1 cellular context compared by ENCODE assay signal in genomic region chr7:40733578-40733977, GRCh38.
TF ChIP-seq lines count a peak whose summit lies in the region.

No MANE protein-coding gene starts in this region.

TF ChIP-seq in GM23338, 12 proteins besides CTCF, POLR2A, EP300 and RAD21 (continued from another document):
- TF ChIP-seq, protein P1, sequence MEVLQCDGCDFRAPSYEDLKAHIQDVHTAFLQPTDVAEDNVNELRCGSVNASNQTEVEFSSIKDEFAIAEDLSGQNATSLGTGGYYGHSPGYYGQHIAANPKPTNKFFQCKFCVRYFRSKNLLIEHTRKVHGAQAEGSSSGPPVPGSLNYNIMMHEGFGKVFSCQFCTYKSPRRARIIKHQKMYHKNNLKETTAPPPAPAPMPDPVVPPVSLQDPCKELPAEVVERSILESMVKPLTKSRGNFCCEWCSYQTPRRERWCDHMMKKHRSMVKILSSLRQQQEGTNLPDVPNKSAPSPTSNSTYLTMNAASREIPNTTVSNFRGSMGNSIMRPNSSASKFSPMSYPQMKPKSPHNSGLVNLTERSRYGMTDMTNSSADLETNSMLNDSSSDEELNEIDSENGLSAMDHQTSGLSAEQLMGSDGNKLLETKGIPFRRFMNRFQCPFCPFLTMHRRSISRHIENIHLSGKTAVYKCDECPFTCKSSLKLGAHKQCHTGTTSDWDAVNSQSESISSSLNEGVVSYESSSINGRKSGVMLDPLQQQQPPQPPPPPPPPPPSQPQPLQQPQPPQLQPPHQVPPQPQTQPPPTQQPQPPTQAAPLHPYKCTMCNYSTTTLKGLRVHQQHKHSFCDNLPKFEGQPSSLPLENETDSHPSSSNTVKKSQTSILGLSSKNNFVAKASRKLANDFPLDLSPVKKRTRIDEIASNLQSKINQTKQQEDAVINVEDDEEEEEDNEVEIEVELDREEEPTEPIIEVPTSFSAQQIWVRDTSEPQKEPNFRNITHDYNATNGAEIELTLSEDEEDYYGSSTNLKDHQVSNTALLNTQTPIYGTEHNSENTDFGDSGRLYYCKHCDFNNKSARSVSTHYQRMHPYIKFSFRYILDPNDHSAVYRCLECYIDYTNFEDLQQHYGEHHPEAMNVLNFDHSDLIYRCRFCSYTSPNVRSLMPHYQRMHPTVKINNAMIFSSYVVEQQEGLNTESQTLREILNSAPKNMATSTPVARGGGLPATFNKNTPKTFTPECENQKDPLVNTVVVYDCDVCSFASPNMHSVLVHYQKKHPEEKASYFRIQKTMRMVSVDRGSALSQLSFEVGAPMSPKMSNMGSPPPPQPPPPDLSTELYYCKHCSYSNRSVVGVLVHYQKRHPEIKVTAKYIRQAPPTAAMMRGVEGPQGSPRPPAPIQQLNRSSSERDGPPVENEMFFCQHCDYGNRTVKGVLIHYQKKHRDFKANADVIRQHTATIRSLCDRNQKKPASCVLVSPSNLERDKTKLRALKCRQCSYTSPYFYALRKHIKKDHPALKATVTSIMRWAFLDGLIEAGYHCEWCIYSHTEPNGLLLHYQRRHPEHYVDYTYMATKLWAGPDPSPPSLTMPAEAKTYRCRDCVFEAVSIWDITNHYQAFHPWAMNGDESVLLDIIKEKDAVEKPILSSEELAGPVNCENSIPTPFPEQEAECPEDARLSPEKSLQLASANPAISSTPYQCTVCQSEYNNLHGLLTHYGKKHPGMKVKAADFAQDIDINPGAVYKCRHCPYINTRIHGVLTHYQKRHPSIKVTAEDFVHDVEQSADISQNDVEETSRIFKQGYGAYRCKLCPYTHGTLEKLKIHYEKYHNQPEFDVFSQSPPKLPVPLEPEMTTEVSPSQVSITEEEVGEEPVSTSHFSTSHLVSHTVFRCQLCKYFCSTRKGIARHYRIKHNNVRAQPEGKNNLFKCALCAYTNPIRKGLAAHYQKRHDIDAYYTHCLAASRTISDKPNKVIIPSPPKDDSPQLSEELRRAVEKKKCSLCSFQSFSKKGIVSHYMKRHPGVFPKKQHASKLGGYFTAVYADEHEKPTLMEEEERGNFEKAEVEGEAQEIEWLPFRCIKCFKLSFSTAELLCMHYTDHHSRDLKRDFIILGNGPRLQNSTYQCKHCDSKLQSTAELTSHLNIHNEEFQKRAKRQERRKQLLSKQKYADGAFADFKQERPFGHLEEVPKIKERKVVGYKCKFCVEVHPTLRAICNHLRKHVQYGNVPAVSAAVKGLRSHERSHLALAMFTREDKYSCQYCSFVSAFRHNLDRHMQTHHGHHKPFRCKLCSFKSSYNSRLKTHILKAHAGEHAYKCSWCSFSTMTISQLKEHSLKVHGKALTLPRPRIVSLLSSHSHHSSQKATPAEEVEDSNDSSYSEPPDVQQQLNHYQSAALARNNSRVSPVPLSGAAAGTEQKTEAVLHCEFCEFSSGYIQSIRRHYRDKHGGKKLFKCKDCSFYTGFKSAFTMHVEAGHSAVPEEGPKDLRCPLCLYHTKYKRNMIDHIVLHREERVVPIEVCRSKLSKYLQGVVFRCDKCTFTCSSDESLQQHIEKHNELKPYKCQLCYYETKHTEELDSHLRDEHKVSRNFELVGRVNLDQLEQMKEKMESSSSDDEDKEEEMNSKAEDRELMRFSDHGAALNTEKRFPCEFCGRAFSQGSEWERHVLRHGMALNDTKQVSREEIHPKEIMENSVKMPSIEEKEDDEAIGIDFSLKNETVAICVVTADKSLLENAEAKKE (CRISPR knock-in tag; IDR thresholded peaks at IDR 0.05): no peak
